Comparison of ENCODE assay signal across 11 cellular contexts in the genomic region with DNA sequence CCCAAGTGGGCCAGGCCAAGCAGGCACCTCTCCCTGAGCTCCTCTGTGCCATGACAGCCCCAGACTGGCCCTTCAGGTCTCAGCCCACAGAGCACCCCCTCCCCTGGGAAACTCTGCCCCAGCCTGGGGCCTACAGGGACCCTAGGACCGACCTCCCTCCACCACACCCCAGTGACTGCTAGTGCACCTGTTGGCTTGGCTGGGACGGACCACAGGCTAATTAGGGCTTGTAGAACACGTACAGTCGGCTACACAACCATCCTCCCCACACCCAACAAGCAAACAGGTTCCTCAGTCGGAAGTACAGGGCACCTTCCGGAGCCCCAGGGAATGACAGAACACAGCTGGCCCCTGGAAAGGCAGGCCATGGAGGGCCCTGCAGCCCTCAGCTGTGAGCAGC. TPM values are rescaled to one million over a fixed set of nuclear protein-coding genes. Genes with fewer than 3 reads are reported as not detected.
DNase-seq lines count a peak whose midpoint lies in the region; ATAC-seq, FAIRE-seq and TF ChIP-seq lines count a peak whose summit lies in the region.
"Had no signal": no experiment of that assay in that cellular context is flagged by ENCODE, and none has a peak within 500 bp of the region (broad histone marks: within the 10 kb centered on the region; RNA-seq: fewer than 3 reads in every experiment).

No MANE protein-coding gene starts in this region.

- in situ Hi-C loops in brain microvascular endothelial cell (cut with HindIII; ENCODE audit: low pct_ligation_motif_present, low sequenced_read_pairs): no loop called here

- CTCF ChIA-PET in HEK293 (lab: Yijun Ruan, JAX): interaction anchor here (1.5 to 3.3 kb wide), 3 partner anchors 14 to 55 kb away, joined by 7 to 18 read pairs (median 16); a partner anchor contains a TSS

- no peak for DNase-seq in RWPE2 (ENCODE audit: low spot score)
- no peak for DNase-seq in stimulated activated naive CD8-positive, alpha-beta T cell treated with anti-CD3 and anti-CD28 coated beads, Interleukin-15, amount 100 ng/mL, for 72 hours
- no peak for DNase-seq in brain microvascular endothelial cell
- DNase-seq in putamen (ENCODE audit: low spot score): no peak
- DNase-seq in urothelium cell line (ENCODE audit: low spot score): no peak
- DNase-seq: NCI-H187 treated with DMSO at 0.1 percent for 48 hours had no signal

- TF ChIP-seq CTCF in HEK293 (tag by site-specific recombination; IDR thresholded peaks at IDR 0.05) (no peak), RWPE2 (IDR thresholded peaks at IDR 0.05; ENCODE audit: poor library complexity, severe bottlenecking) (no peak), brain microvascular endothelial cell (IDR thresholded peaks at IDR 0.05; ENCODE audit: low read depth, low read length, missing control alignments) (no peak)

- H3K27me3 ChIP-seq in RWPE2 (ENCODE audit: insufficient read depth, poor library complexity, severe bottlenecking) (no peaks in the 10 kb centered on the region), brain microvascular endothelial cell (replicated peaks) (no peaks in the 10 kb centered on the region)
- H3K27me3 ChIP-seq: heart left ventricle had no signal

- peaks cover 90% of the 10 kb centered on the region for H3K4me1 Mint-ChIP-seq in stimulated activated naive CD8-positive, alpha-beta T cell treated with anti-CD3 and anti-CD28 coated beads, Interleukin-15, amount 100 ng/mL, for 72 hours

- H3K27me3 Mint-ChIP-seq in stimulated activated naive CD8-positive, alpha-beta T cell treated with anti-CD3 and anti-CD28 coated beads, Interleukin-15, amount 100 ng/mL, for 72 hours: no peaks in the 10 kb centered on the region

- no peak for ATAC-seq in RWPE2 (ENCODE audit: low read depth)
- peak; percentile 39 for ATAC-seq in esophagus mucosa
- ATAC-seq in stimulated activated naive CD8-positive, alpha-beta T cell treated with anti-CD3 and anti-CD28 coated beads, Interleukin-15, amount 100 ng/mL, for 72 hours: no peak
- no peak for ATAC-seq in HG03045 (IDR thresholded peaks at IDR 0.05; ENCODE audit: unreplicated experiment)

- H3K4me1 ChIP-seq in HEK293 (ENCODE audit: control insufficient read depth, insufficient read depth, low read length) (peaks cover 26% of the 10 kb centered on the region), RWPE2 (ENCODE audit: insufficient read depth, poor library complexity, severe bottlenecking) (peaks cover 24% of the 10 kb centered on the region)

- POLR2A ChIA-PET in HEK293 (lab: Yijun Ruan, JAX): interaction anchor here (0.7 to 2.1 kb wide), 8 partner anchors 9 to 55 kb away, joined by 3 to 9 read pairs (median 4); a partner anchor contains a TSS

- H3K27ac ChIP-seq in HEK293 (ENCODE audit: extremely low read depth, low read depth, low read length) (0 out of 2 replicates have a peak overlapping the region, but pooled peaks have one; percentile 51), RWPE2 (ENCODE audit: poor library complexity, severe bottlenecking) (peak overlapping the region; percentile 62), brain microvascular endothelial cell (no peak overlapping the region)
- H3K27ac ChIP-seq: thoracic aorta had no signal

- H3K4me3 Mint-ChIP-seq in stimulated activated naive CD8-positive, alpha-beta T cell treated with anti-CD3 and anti-CD28 coated beads, Interleukin-15, amount 100 ng/mL, for 72 hours: peak overlapping the region; percentile 80 to 98

- H3K36me3 ChIP-seq in HEK293 (ENCODE audit: control insufficient read depth in 2 of 2, insufficient read depth in 1 of 2, low read length in 2 of 2): peaks cover 4 to 69% of the 10 kb centered on the region in 2 experiments; a peak in 2 of 3 replicates
- peaks cover 18% of the 10 kb centered on the region for H3K36me3 ChIP-seq in RWPE2 (ENCODE audit: low read depth)
- H3K36me3 ChIP-seq in brain microvascular endothelial cell (replicated peaks): peaks cover 19% of the 10 kb centered on the region

- H3K9me3 Mint-ChIP-seq in stimulated activated naive CD8-positive, alpha-beta T cell treated with anti-CD3 and anti-CD28 coated beads, Interleukin-15, amount 100 ng/mL, for 72 hours: no peaks in the 10 kb centered on the region

- no peaks in the 10 kb centered on the region for H3K9me3 ChIP-seq in HEK293 (ENCODE audit: control insufficient read depth, insufficient read depth, low read depth, low read length)
- H3K9me3 ChIP-seq in RWPE2 (ENCODE audit: severe bottlenecking): no peaks in the 10 kb centered on the region
- H3K9me3 ChIP-seq: heart left ventricle, thoracic aorta had no signal

- H3K27ac Mint-ChIP-seq in stimulated activated naive CD8-positive, alpha-beta T cell treated with anti-CD3 and anti-CD28 coated beads, Interleukin-15, amount 100 ng/mL, for 72 hours: peak overlapping the region; percentile 89

- H3K4me3 ChIP-seq in HEK293 (ENCODE audit: low read depth, low read length): no peak overlapping the region
- no peak overlapping the region for H3K4me3 ChIP-seq in RWPE2 (ENCODE audit: severe bottlenecking)
- H3K4me3 ChIP-seq in brain microvascular endothelial cell (ENCODE audit: low read depth, low read length): no peak overlapping the region
- H3K4me3 ChIP-seq: thoracic aorta had no signal

- FAIRE-seq in urothelium cell line (lab: Jason Lieb, UNC): no peak

TF ChIP-seq in HEK293, 187 proteins besides CTCF, POLR2A, EP300 and RAD21:
- no peak for TF ChIP-seq ZNF521 (tag by site-specific recombination; IDR thresholded peaks at IDR 0.05)
- TF ChIP-seq ZNF214 (tag by site-specific recombination; IDR thresholded peaks at IDR 0.05; ENCODE audit: borderline replicate concordance): no peak
- no peak for TF ChIP-seq ZNF133 (tag by site-specific recombination; IDR thresholded peaks at IDR 0.05)
- peak; percentile 88 for TF ChIP-seq SCRT2 (tag by site-specific recombination; IDR thresholded peaks at IDR 0.05)
- no peak for TF ChIP-seq ZFP41 (tag by site-specific recombination; IDR thresholded peaks at IDR 0.05; ENCODE audit: borderline replicate concordance)
- TF ChIP-seq, protein P1, sequence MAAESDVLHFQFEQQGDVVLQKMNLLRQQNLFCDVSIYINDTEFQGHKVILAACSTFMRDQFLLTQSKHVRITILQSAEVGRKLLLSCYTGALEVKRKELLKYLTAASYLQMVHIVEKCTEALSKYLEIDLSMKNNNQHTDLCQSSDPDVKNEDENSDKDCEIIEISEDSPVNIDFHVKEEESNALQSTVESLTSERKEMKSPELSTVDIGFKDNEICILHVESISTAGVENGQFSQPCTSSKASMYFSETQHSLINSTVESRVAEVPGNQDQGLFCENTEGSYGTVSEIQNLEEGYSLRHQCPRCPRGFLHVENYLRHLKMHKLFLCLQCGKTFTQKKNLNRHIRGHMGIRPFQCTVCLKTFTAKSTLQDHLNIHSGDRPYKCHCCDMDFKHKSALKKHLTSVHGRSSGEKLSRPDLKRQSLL (tag by site-specific recombination; IDR thresholded peaks at IDR 0.05): no peak
- TF ChIP-seq, protein P2, sequence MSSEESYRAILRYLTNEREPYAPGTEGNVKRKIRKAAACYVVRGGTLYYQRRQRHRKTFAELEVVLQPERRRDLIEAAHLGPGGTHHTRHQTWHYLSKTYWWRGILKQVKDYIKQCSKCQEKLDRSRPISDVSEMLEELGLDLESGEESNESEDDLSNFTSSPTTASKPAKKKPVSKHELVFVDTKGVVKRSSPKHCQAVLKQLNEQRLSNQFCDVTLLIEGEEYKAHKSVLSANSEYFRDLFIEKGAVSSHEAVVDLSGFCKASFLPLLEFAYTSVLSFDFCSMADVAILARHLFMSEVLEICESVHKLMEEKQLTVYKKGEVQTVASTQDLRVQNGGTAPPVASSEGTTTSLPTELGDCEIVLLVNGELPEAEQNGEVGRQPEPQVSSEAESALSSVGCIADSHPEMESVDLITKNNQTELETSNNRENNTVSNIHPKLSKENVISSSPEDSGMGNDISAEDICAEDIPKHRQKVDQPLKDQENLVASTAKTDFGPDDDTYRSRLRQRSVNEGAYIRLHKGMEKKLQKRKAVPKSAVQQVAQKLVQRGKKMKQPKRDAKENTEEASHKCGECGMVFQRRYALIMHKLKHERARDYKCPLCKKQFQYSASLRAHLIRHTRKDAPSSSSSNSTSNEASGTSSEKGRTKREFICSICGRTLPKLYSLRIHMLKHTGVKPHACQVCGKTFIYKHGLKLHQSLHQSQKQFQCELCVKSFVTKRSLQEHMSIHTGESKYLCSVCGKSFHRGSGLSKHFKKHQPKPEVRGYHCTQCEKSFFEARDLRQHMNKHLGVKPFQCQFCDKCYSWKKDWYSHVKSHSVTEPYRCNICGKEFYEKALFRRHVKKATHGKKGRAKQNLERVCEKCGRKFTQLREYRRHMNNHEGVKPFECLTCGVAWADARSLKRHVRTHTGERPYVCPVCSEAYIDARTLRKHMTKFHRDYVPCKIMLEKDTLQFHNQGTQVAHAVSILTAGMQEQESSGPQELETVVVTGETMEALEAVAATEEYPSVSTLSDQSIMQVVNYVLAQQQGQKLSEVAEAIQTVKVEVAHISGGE (tag by site-specific recombination; conservative IDR thresholded peaks at IDR 0.05; ENCODE audit: low read depth): no peak
- TF ChIP-seq, protein P3, sequence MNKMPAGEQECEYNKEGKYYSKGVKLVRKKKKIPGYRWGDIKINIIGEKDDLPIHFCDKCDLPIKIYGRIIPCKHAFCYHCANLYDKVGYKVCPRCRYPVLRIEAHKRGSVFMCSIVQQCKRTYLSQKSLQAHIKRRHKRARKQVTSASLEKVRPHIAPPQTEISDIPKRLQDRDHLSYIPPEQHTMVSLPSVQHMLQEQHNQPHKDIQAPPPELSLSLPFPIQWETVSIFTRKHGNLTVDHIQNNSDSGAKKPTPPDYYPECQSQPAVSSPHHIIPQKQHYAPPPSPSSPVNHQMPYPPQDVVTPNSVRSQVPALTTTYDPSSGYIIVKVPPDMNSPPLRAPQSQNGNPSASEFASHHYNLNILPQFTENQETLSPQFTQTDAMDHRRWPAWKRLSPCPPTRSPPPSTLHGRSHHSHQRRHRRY (tag by site-specific recombination; IDR thresholded peaks at IDR 0.05): no peak
- TF ChIP-seq OVOL3 (tag by site-specific recombination; IDR thresholded peaks at IDR 0.05): no peak
- no peak for TF ChIP-seq SP3 (tag by site-specific recombination; IDR thresholded peaks at IDR 0.05)
- 0 out of 2 replicates have a peak, but pooled peaks have one; percentile 16 for TF ChIP-seq ZBTB8A (tag by site-specific recombination; IDR thresholded peaks at IDR 0.05)
- TF ChIP-seq ZNF341 (tag by site-specific recombination; IDR thresholded peaks at IDR 0.05; ENCODE audit: low read depth): no peak
- TF ChIP-seq ZNF302 (tag by site-specific recombination; IDR thresholded peaks at IDR 0.05; ENCODE audit: low read depth): no peak
- TF ChIP-seq ZNF600 (tag by site-specific recombination; IDR thresholded peaks at IDR 0.05): 0 out of 2 replicates have a peak, but pooled peaks have one; percentile 15
- TF ChIP-seq ZNF530 (tag by site-specific recombination; IDR thresholded peaks at IDR 0.05; ENCODE audit: low read depth): no peak
- TF ChIP-seq SCRT1 (tag by site-specific recombination; IDR thresholded peaks at IDR 0.05; ENCODE audit: borderline replicate concordance): peak; percentile 74; the same call in 1 of the 2 replicates
- TF ChIP-seq FEZF1 (tag by site-specific recombination; IDR thresholded peaks at IDR 0.05): no peak

RNA-seq across cellular contexts. Expression of a gene that starts 4.3 kb away (rescaled TPM):
- total RNA-seq in esophagus mucosa: 55.0 TPM

RNA-seq across cellular contexts. Expression of a gene that starts 10.9 kb away (rescaled TPM):
- 11.7 TPM for total RNA-seq in esophagus mucosa

RNA-seq across cellular contexts. Expression of a gene that starts 16.2 kb away (rescaled TPM):
- total RNA-seq in esophagus mucosa: not detected
- total RNA-seq: heart left ventricle, thoracic aorta had no signal

RNA-seq across cellular contexts. Expression of a gene that starts 37.0 kb away (rescaled TPM):
- total RNA-seq in esophagus mucosa: 43.7 TPM

RNA-seq across cellular contexts. Expression of a gene that starts 37.5 kb away (rescaled TPM):
- total RNA-seq in esophagus mucosa: 37.1 TPM
